In genomic region chr19:39415111-39416046, GRCh38 we compare ENCODE assay signal across 10 cellular contexts. TPM values are rescaled to one million over a fixed set of nuclear protein-coding genes. Genes with fewer than 3 reads are reported as not detected.
DNase-seq lines count a peak whose midpoint lies in the region; ATAC-seq and TF ChIP-seq lines count a peak whose summit lies in the region.
"Had no signal": no experiment of that assay in that cellular context is flagged by ENCODE, and none has a peak within 500 bp of the region (broad histone marks: within the 10 kb centered on the region; RNA-seq: fewer than 3 reads in every experiment).

No MANE protein-coding gene starts in this region.

- H3K79me1 ChIP-seq in trophoblast cell (ENCODE audit: low read length), result peaks cover 19% of the 10 kb centered on the region

- peak overlapping the region; percentile 20 for H3K14ac ChIP-seq in trophoblast cell (ENCODE audit: low read length)

- H3K9me3 ChIP-seq in CD4-positive, CD25-positive, alpha-beta regulatory T cell (ENCODE audit: control insufficient read depth in 2 of 2, low read length in 2 of 2), result no peaks in the 10 kb centered on the region
- no peaks in the 10 kb centered on the region for H3K9me3 ChIP-seq in OCI-LY7 (ENCODE audit: low read length)
- H3K9me3 ChIP-seq in trophoblast cell (ENCODE audit: insufficient read depth, low read depth, low read length), result no peaks in the 10 kb centered on the region

- H3K4me2 ChIP-seq in OCI-LY7 (ENCODE audit: low read length) (peak overlapping the region; percentile 83), trophoblast cell (ENCODE audit: low read length) (peak overlapping the region; percentile 73)

- no peaks in the 10 kb centered on the region for H4K20me1 ChIP-seq in OCI-LY7 (ENCODE audit: insufficient read depth, low read length)

- H3K18ac ChIP-seq in trophoblast cell (ENCODE audit: low read length), result peak overlapping the region; percentile 19

- no peaks in the 10 kb centered on the region for H3K9me2 ChIP-seq in OCI-LY7 (ENCODE audit: insufficient read depth, low read length)

- peaks cover 12% of the 10 kb centered on the region for H3K27me3 Mint-ChIP-seq in CD4-positive, CD25-positive, alpha-beta regulatory T cell

- TF ChIP-seq CTCF in OCI-LY7 (conservative IDR thresholded peaks at IDR 0.05; ENCODE audit: low read length) (0 out of 2 replicates have a peak, but pooled peaks have one; percentile 22), fibroblast of villous mesenchyme (IDR thresholded peaks at IDR 0.05; ENCODE audit: insufficient read depth, low read depth, low read length) (no peak)

- no peak overlapping the region for H3K27ac Mint-ChIP-seq in CD4-positive, CD25-positive, alpha-beta regulatory T cell

- peaks cover 4 to 40% (median 27%) of the 10 kb centered on the region in 4 donors for H3K4me1 Mint-ChIP-seq in CD4-positive, CD25-positive, alpha-beta regulatory T cell

- no peak overlapping the region for H2AK5ac ChIP-seq in trophoblast cell (ENCODE audit: low read length)

- H3K4ac ChIP-seq in trophoblast cell (ENCODE audit: low read depth, low read length), result peak overlapping the region; percentile 53

- peaks cover 17% of the 10 kb centered on the region for H3K36me3 ChIP-seq in CD4-positive, CD25-positive, alpha-beta regulatory T cell (ENCODE audit: control insufficient read depth, insufficient read depth, low read length)
- H3K36me3 ChIP-seq in OCI-LY7 (ENCODE audit: insufficient read depth, low read length) (peaks cover 27% of the 10 kb centered on the region), trophoblast cell (ENCODE audit: control insufficient read depth in 1 of 2, insufficient read depth in 2 of 2, low read length in 2 of 2) (peaks cover 46 to 50% of the 10 kb centered on the region in 2 experiments)

- no peak overlapping the region for H2BK12ac ChIP-seq in trophoblast cell (ENCODE audit: low read length)

- H3K27ac ChIP-seq in CD4-positive, CD25-positive, alpha-beta regulatory T cell (ENCODE audit: insufficient read depth, low read length, poor library complexity, severe bottlenecking), result no peak overlapping the region
- H3K27ac ChIP-seq in OCI-LY7 (ENCODE audit: low read depth, low read length, poor library complexity, severe bottlenecking) (no peak overlapping the region), trophoblast cell (ENCODE audit: low read depth, low read length) (no peak overlapping the region)

- peaks cover 0 to 5% (median 0%) of the 10 kb centered on the region in 7 donors for H3K9me3 Mint-ChIP-seq in CD4-positive, CD25-positive, alpha-beta regulatory T cell

- no CpG with 5 or more reads among the region's 35 CpGs for WGBS in trophoblast cell (ENCODE audit: extremely low coverage, insufficient coverage, insufficient read length)

- DNase-seq in CD4-positive, CD25-positive, alpha-beta regulatory T cell, result no peak
- no peak for DNase-seq in OCI-LY7 (ENCODE audit: low spot score)
- DNase-seq in fibroblast of villous mesenchyme (ENCODE audit: low read depth), result no peak
- no peak for DNase-seq in trophoblast cell
- no peak for DNase-seq in SHP77 treated with DMSO at 0.1 percent for 48 hours (lab: John Stamatoyannopoulos, UW)
- no peak for DNase-seq in SW 1271 (lab: John Stamatoyannopoulos, UW)
- no peak for DNase-seq in middle frontal gyrus (ENCODE audit: extremely low spot score, low spot score)
- DNase-seq: anterior cingulate cortex, DMS79 had no signal

- no peak overlapping the region for H4K91ac ChIP-seq in trophoblast cell (ENCODE audit: low read depth, low read length)

- no peaks in the 10 kb centered on the region for H3K27me3 ChIP-seq in CD4-positive, CD25-positive, alpha-beta regulatory T cell (ENCODE audit: control insufficient read depth, insufficient read depth, low read length)
- no peaks in the 10 kb centered on the region for H3K27me3 ChIP-seq in trophoblast cell (ENCODE audit: insufficient read depth, low read length)

- no peak overlapping the region for H2BK5ac ChIP-seq in trophoblast cell (ENCODE audit: low read depth, low read length, poor library complexity)

- H4K12ac ChIP-seq in trophoblast cell (ENCODE audit: low read depth, low read length), result no peak overlapping the region

- POLR2A ChIA-PET in OCI-LY7 (lab: Charles Lee), result interaction anchor here (0.6 kb wide), 1 partner anchor 77 kb away, joined by 3 read pairs; no protein-coding TSS in a partner anchor

- H3K79me2 ChIP-seq in OCI-LY7 (ENCODE audit: insufficient read depth, low read depth, low read length), result peaks cover 16% of the 10 kb centered on the region; the same call in 1 of the 2 replicates
- H3K79me2 ChIP-seq in trophoblast cell (ENCODE audit: control insufficient read depth, insufficient read depth, low read length, poor library complexity), result peaks cover 20% of the 10 kb centered on the region

- peaks cover 30% of the 10 kb centered on the region for H3K4me1 ChIP-seq in CD4-positive, CD25-positive, alpha-beta regulatory T cell (ENCODE audit: control insufficient read depth, insufficient read depth, low read length, poor library complexity, severe bottlenecking)
- H3K4me1 ChIP-seq in OCI-LY7 (ENCODE audit: insufficient read depth, low read length, poor library complexity, severe bottlenecking) (peaks cover 26% of the 10 kb centered on the region), trophoblast cell (ENCODE audit: control insufficient read depth in 1 of 2, insufficient read depth in 2 of 2, low read length in 2 of 2) (peaks cover 18 to 20% of the 10 kb centered on the region in 2 experiments)

- peaks cover 19% of the 10 kb centered on the region for H3K36me3 Mint-ChIP-seq in CD4-positive, CD25-positive, alpha-beta regulatory T cell

- no peak overlapping the region for H2AFZ ChIP-seq in OCI-LY7 (ENCODE audit: low read length)
- H2AFZ ChIP-seq in trophoblast cell (ENCODE audit: insufficient read depth, low read length, poor library complexity), result no peak overlapping the region

- intact Hi-C loops in OCI-LY7 (cut with micrococcal nuclease; ENCODE audit: unreplicated experiment), result no loop called here

- no TSS peak for BruUV-seq in OCI-LY7 (replicated peaks; lab: Mats Ljungman, UMichigan)

- CTCF ChIA-PET in OCI-LY7 (lab: Charles Lee; ENCODE audit: unreplicated experiment), result no interaction called here

- H4K8ac ChIP-seq in trophoblast cell (ENCODE audit: low read depth, low read length), result no peak overlapping the region

- H3K4me3 Mint-ChIP-seq in CD4-positive, CD25-positive, alpha-beta regulatory T cell, result peak overlapping the region; percentile 31 to 89 (median 52)

- H3K9ac ChIP-seq in trophoblast cell (ENCODE audit: low read length), result no peak overlapping the region

- ATAC-seq in CD4-positive, CD25-positive, alpha-beta regulatory T cell (ENCODE audit: low read depth in 2 of 2), result no peak
- ATAC-seq in HG02852 (IDR thresholded peaks at IDR 0.05; ENCODE audit: unreplicated experiment), result no peak

- no peak overlapping the region for H2BK120ac ChIP-seq in trophoblast cell (ENCODE audit: insufficient read depth, low read length, poor library complexity)

- no peak overlapping the region for H3K23ac ChIP-seq in trophoblast cell (ENCODE audit: low read length)

- no peak overlapping the region for H3K4me3 ChIP-seq in CD4-positive, CD25-positive, alpha-beta regulatory T cell (ENCODE audit: low read depth, low read length)
- H3K4me3 ChIP-seq in OCI-LY7 (ENCODE audit: low read depth, low read length, poor library complexity, severe bottlenecking) (no peak overlapping the region), fibroblast of villous mesenchyme (ENCODE audit: low read depth, low read length) (peak overlapping the region; percentile 94), trophoblast cell (ENCODE audit: low read depth, low read length) (peak overlapping the region; percentile 40)

RNA-seq across cellular contexts. Expression of gene PLEKHG2, which starts 2.9 kb away (rescaled TPM):
- total RNA-seq in CD4-positive, CD25-positive, alpha-beta regulatory T cell, result 209 TPM
- 1 to 10 TPM; 1.3 to 3.9 (median 3.1) TPM for polyA plus RNA-seq in CD4-positive, CD25-positive, alpha-beta regulatory T cell
- total RNA-seq in OCI-LY7 (2014; rRNA removed; shearing (Covaris generic)), result 28.3 and 30.4 TPM in 2 replicates
- 65.9 and 68.2 TPM in 2 replicates for total RNA-seq in OCI-LY7 (2022)
- 25.0 and 39.3 TPM in 2 replicates for total RNA-seq in fibroblast of villous mesenchyme
- 51.5 and 53.7 TPM in 2 replicates for polyA plus RNA-seq in trophoblast cell (2013)

RNA-seq across cellular contexts. Expression of gene ZFP36, which starts 8.7 kb away (rescaled TPM):
- 1,400 TPM for total RNA-seq in CD4-positive, CD25-positive, alpha-beta regulatory T cell
- polyA plus RNA-seq in CD4-positive, CD25-positive, alpha-beta regulatory T cell, result 100 to 1,000 TPM in 3 of 4 donors, 10 to 100 TPM in 1; 89.8 to 134 (median 109) TPM
- total RNA-seq in OCI-LY7 (2014; rRNA removed; shearing (Covaris generic)), result 19.4 and 21.8 TPM in 2 replicates
- total RNA-seq in OCI-LY7 (2022) (55.9 and 57.2 TPM in 2 replicates), fibroblast of villous mesenchyme (5.8 and 8.6 TPM in 2 replicates)
- 34.2 and 35.4 TPM in 2 replicates for polyA plus RNA-seq in trophoblast cell (2013)

RNA-seq across cellular contexts. Expression of gene RPS16, which starts 20.4 kb away (rescaled TPM):
- total RNA-seq in CD4-positive, CD25-positive, alpha-beta regulatory T cell, result 2,708 TPM
- 1,000 to 10,000 TPM; 1,440 to 2,367 (median 1,925) TPM for polyA plus RNA-seq in CD4-positive, CD25-positive, alpha-beta regulatory T cell
- total RNA-seq in OCI-LY7 (2014; rRNA removed; shearing (Covaris generic)), result 538 and 634 TPM in 2 replicates
- total RNA-seq in OCI-LY7 (2022), result 3,661 and 4,044 TPM in 2 replicates
- 43.2 and 48.3 TPM in 2 replicates for total RNA-seq in fibroblast of villous mesenchyme
- polyA plus RNA-seq in trophoblast cell (2013), result 3,136 and 3,193 TPM in 2 replicates

RNA-seq across cellular contexts. Expression of gene MED29, which starts 24.2 kb away (rescaled TPM):
- 65.6 TPM for total RNA-seq in CD4-positive, CD25-positive, alpha-beta regulatory T cell
- 10 to 100 TPM; 53.6 to 61.4 (median 57.9) TPM for polyA plus RNA-seq in CD4-positive, CD25-positive, alpha-beta regulatory T cell
- 15.7 and 28.3 TPM in 2 replicates for total RNA-seq in OCI-LY7 (2014; rRNA removed; shearing (Covaris generic))
- total RNA-seq in OCI-LY7 (2022) (31.2 and 31.3 TPM in 2 replicates), fibroblast of villous mesenchyme (22.0 and 22.2 TPM in 2 replicates)
- 19.0 and 22.7 TPM in 2 replicates for polyA plus RNA-seq in trophoblast cell (2013)

RNA-seq across cellular contexts. Expression of gene PAF1, which starts 24.5 kb away (rescaled TPM):
- 138 TPM for total RNA-seq in CD4-positive, CD25-positive, alpha-beta regulatory T cell
- polyA plus RNA-seq in CD4-positive, CD25-positive, alpha-beta regulatory T cell, result 10 to 100 TPM; 35.0 to 46.7 (median 39.0) TPM
- total RNA-seq in OCI-LY7 (2014; rRNA removed; shearing (Covaris generic)), result 33.1 and 35.4 TPM in 2 replicates
- total RNA-seq in OCI-LY7 (2022), result 45.9 and 46.8 TPM in 2 replicates
- 29.6 and 33.2 TPM in 2 replicates for total RNA-seq in fibroblast of villous mesenchyme
- 56.3 and 56.7 TPM in 2 replicates for polyA plus RNA-seq in trophoblast cell (2013)

Comparison
In these comparisons a context has a peak if more than half of its experiments do, and no peak if none do; other contexts are left out.
1. H3K4me3 ChIP-seq: peak in fibroblast of villous mesenchyme (single experiment) and trophoblast cell (single experiment); none in CD4-positive, CD25-positive, alpha-beta regulatory T cell (single experiment) and OCI-LY7 (single experiment).
2. RNA of gene ZFP36, which starts 8.7 kb away (total RNA-seq): 1,400 TPM in CD4-positive, CD25-positive, alpha-beta regulatory T cell (single experiment); 19.4 to 57.2 TPM in OCI-LY7 and 5.8 to 8.6 TPM in fibroblast of villous mesenchyme; every median in the first group is over 10 times any median in the second.
3. RNA of gene RPS16, which starts 20.4 kb away (total RNA-seq): 538 to 4,044 TPM in OCI-LY7 and 2,708 TPM in CD4-positive, CD25-positive, alpha-beta regulatory T cell (single experiment); 43.2 to 48.3 TPM in fibroblast of villous mesenchyme; every median in the first group is over 10 times any median in the second.